ENCODE assay signal across 1 cellular context in genomic region chr12:47074757-47075156, GRCh38.
TF ChIP-seq lines count a peak whose summit lies in the region.

No MANE protein-coding gene starts in this region.

TF ChIP-seq in GM23338, 12 proteins besides CTCF, POLR2A, EP300 and RAD21 (continued from another document):
- no peak for TF ChIP-seq ZNF462 (CRISPR knock-in tag; IDR thresholded peaks at IDR 0.05)
- no peak for TF ChIP-seq EZH2 (IDR thresholded peaks at IDR 0.05; ENCODE audit: low read depth, unreplicated experiment)
- no peak for TF ChIP-seq EZH2phosphoT487 (IDR thresholded peaks at IDR 0.05; ENCODE audit: unreplicated experiment)
- no peak for TF ChIP-seq STAT1 (IDR thresholded peaks at IDR 0.05; ENCODE audit: unreplicated experiment)
- no peak for TF ChIP-seq REST (IDR thresholded peaks at IDR 0.05; ENCODE audit: unreplicated experiment)
- TF ChIP-seq POLR2AphosphoS5 (IDR thresholded peaks at IDR 0.05; ENCODE audit: low read depth): no peak
- no peak for TF ChIP-seq NANOG (IDR thresholded peaks at IDR 0.05; ENCODE audit: borderline replicate concordance)
- TF ChIP-seq ZNF114 (CRISPR knock-in tag; IDR thresholded peaks at IDR 0.05): no peak
- TF ChIP-seq ZNF331 (CRISPR knock-in tag; IDR thresholded peaks at IDR 0.05; ENCODE audit: low read depth): no peak
- no peak for TF ChIP-seq CREB1 (CRISPR knock-in tag; IDR thresholded peaks at IDR 0.05; ENCODE audit: low read depth)
